ENCODE assay signal across 25 cellular contexts in the genomic region with DNA sequence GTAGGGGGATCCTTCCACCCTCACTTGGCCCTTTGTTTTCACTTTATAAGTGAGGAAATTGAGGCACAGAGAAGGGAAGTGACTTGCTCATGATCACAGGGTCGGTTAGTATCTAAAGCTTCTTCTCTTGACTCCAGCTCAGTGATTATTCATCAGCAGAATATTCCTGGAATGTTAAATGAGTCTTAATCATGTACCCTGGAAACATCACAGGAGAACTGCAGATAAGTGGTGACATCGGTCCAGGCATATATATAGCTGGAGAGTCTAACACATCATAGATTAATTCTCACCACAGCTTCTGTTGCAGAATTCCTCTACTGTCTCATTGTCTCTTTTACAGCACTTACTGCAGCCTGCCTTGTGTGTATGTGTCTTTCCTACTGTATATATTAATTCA.
DNase-seq lines count a peak whose midpoint lies in the region; ATAC-seq and TF ChIP-seq lines count a peak whose summit lies in the region.
"Had no signal": no experiment of that assay in that cellular context is flagged by ENCODE, and none has a peak within 500 bp of the region (broad histone marks: within the 10 kb centered on the region; RNA-seq: fewer than 3 reads in every experiment).

No MANE protein-coding gene starts in this region.

- in situ Hi-C loops in GM23248 (cut with MboI), result no loop called here

- no peaks in the 10 kb centered on the region for H4K20me1 ChIP-seq in GM23248 (ENCODE audit: insufficient read depth)
- H4K20me1 ChIP-seq: BLaER1 treated with 17β-estradiol and CSF1 and Interleukin-3, amounts not matched to agents 10 nM and 100 nM had no signal

- H2BK15ac ChIP-seq in mesendoderm (replicated peaks; ENCODE audit: low read depth), result no peak overlapping the region

- WGBS in GM23248 (ENCODE audit: low coverage in 1 of 2, low lambda C conversion rate in 2 of 2, missing lambda C conversion rate in 2 of 2), 2 experiments, result 11 to 20% methylated on average over 2 of the region's 2 CpGs
- WGBS in mesendoderm (ENCODE audit: extremely low coverage, insufficient coverage, low lambda C conversion rate), result no CpG with 5 or more reads among the region's 2 CpGs

- DNase-seq in AG10803 (ENCODE audit: low read depth) (peak; percentile 11), GM23248 (peak; percentile 9), amniotic epithelial cell (ENCODE audit: low read depth) (peak; percentile 7), mesendoderm (peak; percentile 10), upper lobe of right lung (no peak), BE2C (no peak)
- DNase-seq: Caco-2; CD4-positive, alpha-beta memory T cell; DMS 273 treated with DMSO at 0.1 percent for 48 hours; DND-41; GF-D8; IMR-90; NCI-H1105; NCI-H146; NCI-H2029 treated with DMSO at 0.1 percent for 48 hours; NCI-H524 treated with DMSO at 0.1 percent for 48 hours; NCI-H82 had no signal

- H3K4me3 ChIP-seq in AG10803 (ENCODE audit: low read length) (no peak overlapping the region), GM23248 (no peak overlapping the region), mesendoderm (ENCODE audit: low read length) (no peak overlapping the region), upper lobe of right lung (no peak overlapping the region), BE2C (ENCODE audit: low read depth, low read length) (no peak overlapping the region)
- H3K4me3 ChIP-seq: A549; BLaER1 treated with 17β-estradiol and CSF1 and Interleukin-3, amounts not matched to agents 10 nM and 100 nM; GM23338; HAP-1 had no signal

- H3K36me3 ChIP-seq in GM23248 (ENCODE audit: low read depth), result no peaks in the 10 kb centered on the region
- H3K36me3 ChIP-seq in mesendoderm (ENCODE audit: control insufficient read depth, insufficient read depth, low read length), result no peaks in the 10 kb centered on the region
- H3K36me3 ChIP-seq in upper lobe of right lung, result no peaks in the 10 kb centered on the region
- H3K36me3 ChIP-seq in BE2C, result no peaks in the 10 kb centered on the region
- H3K36me3 ChIP-seq: BLaER1 treated with 17β-estradiol and CSF1 and Interleukin-3, amounts not matched to agents 10 nM and 100 nM; HAP-1 had no signal

- no peak for ATAC-seq in HG03280 (IDR thresholded peaks at IDR 0.05; ENCODE audit: unreplicated experiment)
- no peak for ATAC-seq in upper lobe of right lung
- no peak for ATAC-seq in GM18520 (IDR thresholded peaks at IDR 0.05; ENCODE audit: unreplicated experiment)
- ATAC-seq: A549, GM23338, Right ventricle myocardium inferior had no signal

- H4K8ac ChIP-seq in mesendoderm (ENCODE audit: low read depth, low read length), result no peak overlapping the region

- H3K79me2 ChIP-seq in GM23248 (ENCODE audit: insufficient read depth) (no peaks in the 10 kb centered on the region), mesendoderm (ENCODE audit: control insufficient read depth, insufficient read depth, low read length) (no peaks in the 10 kb centered on the region)

- no peak overlapping the region for H3K56ac ChIP-seq in mesendoderm (ENCODE audit: low read length)

- H3K9me3 ChIP-seq in GM23248 (ENCODE audit: low read depth) (no peaks in the 10 kb centered on the region), upper lobe of right lung (no peaks in the 10 kb centered on the region), BE2C (no peaks in the 10 kb centered on the region)
- H3K9me3 ChIP-seq: A549; BLaER1 treated with 17β-estradiol and CSF1 and Interleukin-3, amounts not matched to agents 10 nM and 100 nM; Caco-2; HAP-1 had no signal

- no peak overlapping the region for H3K23ac ChIP-seq in mesendoderm (ENCODE audit: low read length)

- no peak overlapping the region for H2BK120ac ChIP-seq in mesendoderm (ENCODE audit: low read depth, low read length)

- H3K27me3 ChIP-seq in GM23248 (replicated peaks; ENCODE audit: insufficient read depth), result no peaks in the 10 kb centered on the region
- no peaks in the 10 kb centered on the region for H3K27me3 ChIP-seq in mesendoderm (ENCODE audit: insufficient read depth, low read length, poor library complexity)
- H3K27me3 ChIP-seq in upper lobe of right lung, result no peaks in the 10 kb centered on the region
- peaks cover under 1% of the 10 kb centered on the region; the same call in 1 of the 2 replicates for H3K27me3 ChIP-seq in BE2C
- H3K27me3 ChIP-seq: BLaER1 treated with 17β-estradiol and CSF1 and Interleukin-3, amounts not matched to agents 10 nM and 100 nM had no signal

- no peak overlapping the region for H3K18ac ChIP-seq in mesendoderm (ENCODE audit: low read length)

- H2AFZ ChIP-seq in GM23248, result no peak overlapping the region
- H2AFZ ChIP-seq: GM23338 had no signal

- no peak for TF ChIP-seq CTCF in AG10803 (conservative IDR thresholded peaks at IDR 0.05; ENCODE audit: low read length)
- no peak for TF ChIP-seq CTCF in upper lobe of right lung (IDR thresholded peaks at IDR 0.05)
- no peak for TF ChIP-seq CTCF in BE2C (IDR thresholded peaks at IDR 0.05; ENCODE audit: low read depth, low read length)

- H3K4me1 ChIP-seq in GM23248 (ENCODE audit: insufficient read depth) (no peaks in the 10 kb centered on the region), mesendoderm (ENCODE audit: control insufficient read depth, low read depth, low read length) (no peaks in the 10 kb centered on the region), upper lobe of right lung (no peaks in the 10 kb centered on the region), BE2C (no peaks in the 10 kb centered on the region)
- H3K4me1 ChIP-seq: A549; BLaER1 treated with 17β-estradiol and CSF1 and Interleukin-3, amounts not matched to agents 10 nM and 100 nM; HAP-1 had no signal

- intact Hi-C loops in upper lobe of right lung (cut with DNase I), result no loop called here

- no peaks in the 10 kb centered on the region for H3K79me1 ChIP-seq in mesendoderm (ENCODE audit: low read length)

- H3K4me2 ChIP-seq in GM23248 (ENCODE audit: unreplicated experiment) (no peak overlapping the region), mesendoderm (ENCODE audit: low read length) (no peak overlapping the region)
- H3K4me2 ChIP-seq: A549; BLaER1 treated with 17β-estradiol and CSF1 and Interleukin-3, amounts not matched to agents 10 nM and 100 nM; GM23338; KMS-11 had no signal

- no peak overlapping the region for H2AK5ac ChIP-seq in mesendoderm (ENCODE audit: low read length)

- no peak overlapping the region for H3K9ac ChIP-seq in GM23248
- no peak overlapping the region for H3K9ac ChIP-seq in mesendoderm (ENCODE audit: low read length)
- H3K9ac ChIP-seq: BLaER1 treated with 17β-estradiol and CSF1 and Interleukin-3, amounts not matched to agents 10 nM and 100 nM; KMS-11 had no signal

- no peak overlapping the region for H3K4ac ChIP-seq in mesendoderm (ENCODE audit: low read depth, low read length)

- no peak overlapping the region for H2BK5ac ChIP-seq in mesendoderm (ENCODE audit: low read length)

- H3K9me2 ChIP-seq in GM23248 (ENCODE audit: insufficient read depth), result no peaks in the 10 kb centered on the region

- no peak overlapping the region for H4K5ac ChIP-seq in mesendoderm (ENCODE audit: low read length)

- H3F3A ChIP-seq in GM23248 (ENCODE audit: insufficient read depth), result no peaks in the 10 kb centered on the region

- no peak overlapping the region for H3K27ac ChIP-seq in GM23248
- H3K27ac ChIP-seq in mesendoderm (ENCODE audit: low read depth, low read length), result no peak overlapping the region
- no peak overlapping the region for H3K27ac ChIP-seq in upper lobe of right lung
- H3K27ac ChIP-seq: A549; BLaER1 treated with 17β-estradiol and CSF1 and Interleukin-3, amounts not matched to agents 10 nM and 100 nM; KMS-11 had no signal

Comparison
In these comparisons a context has a peak if more than half of its experiments do, and no peak if none do; other contexts are left out.
1. DNase-seq: peak in AG10803 (single experiment), GM23248 (single experiment), amniotic epithelial cell (single experiment) and mesendoderm (single experiment); none in upper lobe of right lung (single experiment) and BE2C (single experiment).